Comparison of ENCODE assay signal across 20 cellular contexts in genomic region chr9:30995951-30996738, GRCh38.
"Had no signal": no experiment of that assay in that cellular context is flagged by ENCODE, and none has a peak within 500 bp of the region (broad histone marks: within the 10 kb centered on the region; RNA-seq: fewer than 3 reads in every experiment).

No MANE protein-coding gene starts in this region.

- H3K4me3 ChIP-seq: Peyer's patch had no signal

- ATAC-seq: activated CD4-positive, alpha-beta T cell treated with anti-CD3 and anti-CD28 coated beads for 36 hours; activated T-cell treated with anti-CD3 and anti-CD28 coated beads, Interleukin-2, amount 50 U/mL, for 72 hours; T-cell had no signal

- H3K36me3 ChIP-seq: Peyer's patch, WERI-Rb-1 had no signal

- H3K27ac ChIP-seq: Peyer's patch, RWPE1, WERI-Rb-1 had no signal

- H3K9me3 ChIP-seq: Peyer's patch had no signal

- H3K27me3 ChIP-seq: Peyer's patch had no signal

- DNase-seq: activated CD4-positive, alpha-beta memory T cell treated with anti-CD3 and anti-CD28 coated beads, Interleukin-2, amount 10 ng/mL, durations not matched to agents 7 days and 5 days; activated CD4-positive, alpha-beta T cell treated with anti-CD3 and anti-CD28 coated beads for 36 hours; activated CD4-positive, alpha-beta T cell treated with anti-CD3 and anti-CD28 coated beads, Interleukin-2, amount 50 U/mL, for 1 hour; activated T-cell treated with anti-CD3 and anti-CD28 coated beads for 4 hours; activated T-cell treated with anti-CD3 and anti-CD28 coated beads, Interleukin-2, amount 50 U/mL, for 72 hours; aorta; KG1; NCI-H1092; NCI-H1417; NCI-H1930; NCI-H345; NCI-H510A; NCI-H526 treated with DMSO at 0.1 percent for 48 hours; Peyer's patch; SHP77; T-cell; T-helper 2 cell; T1000; WERI-Rb-1 had no signal

- H3K4me1 ChIP-seq: Peyer's patch had no signal
